7 cellular contexts compared by ENCODE assay signal in the genomic region with DNA sequence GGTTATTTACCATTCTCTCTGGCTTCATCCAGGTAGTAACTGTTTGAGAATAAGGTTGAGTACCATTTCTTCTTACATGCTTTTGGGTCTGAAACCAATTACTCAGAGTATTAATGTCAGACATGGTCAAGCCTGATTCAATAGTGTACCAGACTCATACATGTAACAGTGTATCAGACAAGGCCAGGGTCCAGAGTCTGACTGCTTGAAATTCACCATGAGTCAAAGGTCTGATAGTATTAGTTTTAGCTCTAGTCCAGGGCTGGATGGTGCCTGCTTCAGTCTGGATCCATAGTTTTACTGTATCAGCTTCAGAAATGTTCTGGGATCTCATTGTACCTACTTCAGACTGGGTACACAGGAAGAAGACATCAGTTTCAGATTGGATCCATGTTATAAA.
"Had no signal": no experiment of that assay in that cellular context is flagged by ENCODE, and none has a peak within 500 bp of the region (broad histone marks: within the 10 kb centered on the region; RNA-seq: fewer than 3 reads in every experiment).

No MANE protein-coding gene starts in this region.

- FAIRE-seq: G401.6, GM12878, GM12892, GM18507, GM19239 had no signal

- ATAC-seq: GM12878 had no signal

- DNase-seq: GDM1, GF-D8 had no signal
